In the genomic region with DNA sequence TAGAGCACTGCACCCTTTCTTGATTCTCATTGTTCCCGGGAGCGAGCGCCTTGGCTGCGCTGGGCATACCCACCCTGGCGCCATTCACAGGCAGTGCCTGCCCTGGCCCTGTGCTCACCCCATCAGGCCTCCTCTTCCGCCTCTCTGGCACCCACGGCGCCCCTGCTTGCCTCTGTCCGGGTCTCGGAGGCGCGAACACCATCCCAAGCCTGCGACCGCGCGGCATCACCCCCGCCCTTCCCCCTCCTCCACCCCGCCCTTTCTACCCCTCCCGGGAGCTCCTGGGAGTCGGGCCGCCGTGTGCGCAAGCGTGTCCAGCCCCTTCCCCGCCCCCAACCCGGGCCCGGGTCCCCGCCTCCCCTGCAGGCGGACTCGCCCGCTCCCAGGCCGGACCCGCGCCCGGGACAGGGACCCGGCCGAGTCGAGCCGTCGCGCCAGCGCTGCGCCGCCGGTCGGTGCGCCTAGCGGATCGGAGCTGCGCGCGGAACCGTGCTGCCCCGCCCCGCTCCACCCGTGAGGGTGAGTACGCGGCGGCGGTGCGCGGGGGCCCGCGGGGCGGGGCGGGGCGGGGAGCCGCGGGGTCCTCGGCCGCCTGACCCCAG, we compare ENCODE assay signal across 1 cellular context.
A peak's percentile ranks its signal among the peaks of the same experiment; 100 is the strongest.
TF ChIP-seq lines count a peak whose summit lies in the region.

A gene with protein sequence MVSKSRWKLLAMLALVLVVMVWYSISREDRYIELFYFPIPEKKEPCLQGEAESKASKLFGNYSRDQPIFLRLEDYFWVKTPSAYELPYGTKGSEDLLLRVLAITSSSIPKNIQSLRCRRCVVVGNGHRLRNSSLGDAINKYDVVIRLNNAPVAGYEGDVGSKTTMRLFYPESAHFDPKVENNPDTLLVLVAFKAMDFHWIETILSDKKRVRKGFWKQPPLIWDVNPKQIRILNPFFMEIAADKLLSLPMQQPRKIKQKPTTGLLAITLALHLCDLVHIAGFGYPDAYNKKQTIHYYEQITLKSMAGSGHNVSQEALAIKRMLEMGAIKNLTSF (plus strand): TSS at position 363 of the 602 bp plus-strand sequence. CDS start 50,470 bp downstream, outside the sequence.

TF ChIP-seq in HepG2, 621 proteins besides CTCF, POLR2A, EP300 and RAD21 (continued from another document and continues in another):
- TF ChIP-seq, protein P1, sequence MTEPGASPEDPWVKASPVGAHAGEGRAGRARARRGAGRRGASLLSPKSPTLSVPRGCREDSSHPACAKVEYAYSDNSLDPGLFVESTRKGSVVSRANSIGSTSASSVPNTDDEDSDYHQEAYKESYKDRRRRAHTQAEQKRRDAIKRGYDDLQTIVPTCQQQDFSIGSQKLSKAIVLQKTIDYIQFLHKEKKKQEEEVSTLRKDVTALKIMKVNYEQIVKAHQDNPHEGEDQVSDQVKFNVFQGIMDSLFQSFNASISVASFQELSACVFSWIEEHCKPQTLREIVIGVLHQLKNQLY (CRISPR knock-in tag; IDR thresholded peaks at IDR 0.05): no peak
- no peak for TF ChIP-seq ZNF282 (IDR thresholded peaks at IDR 0.05; ENCODE audit: partially characterized antibody)
- TF ChIP-seq MTA1 (CRISPR knock-in tag; IDR thresholded peaks at IDR 0.05; ENCODE audit: borderline replicate concordance): no peak
- TF ChIP-seq, protein P2, sequence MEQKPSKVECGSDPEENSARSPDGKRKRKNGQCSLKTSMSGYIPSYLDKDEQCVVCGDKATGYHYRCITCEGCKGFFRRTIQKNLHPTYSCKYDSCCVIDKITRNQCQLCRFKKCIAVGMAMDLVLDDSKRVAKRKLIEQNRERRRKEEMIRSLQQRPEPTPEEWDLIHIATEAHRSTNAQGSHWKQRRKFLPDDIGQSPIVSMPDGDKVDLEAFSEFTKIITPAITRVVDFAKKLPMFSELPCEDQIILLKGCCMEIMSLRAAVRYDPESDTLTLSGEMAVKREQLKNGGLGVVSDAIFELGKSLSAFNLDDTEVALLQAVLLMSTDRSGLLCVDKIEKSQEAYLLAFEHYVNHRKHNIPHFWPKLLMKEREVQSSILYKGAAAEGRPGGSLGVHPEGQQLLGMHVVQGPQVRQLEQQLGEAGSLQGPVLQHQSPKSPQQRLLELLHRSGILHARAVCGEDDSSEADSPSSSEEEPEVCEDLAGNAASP (CRISPR knock-in tag; IDR thresholded peaks at IDR 0.05; ENCODE audit: borderline replicate concordance): no peak; the same call in 1 of the 2 replicates
- peak; percentile 4; the same call in 1 of the 2 replicates for TF ChIP-seq KDM2A (CRISPR knock-in tag; IDR thresholded peaks at IDR 0.05; ENCODE audit: borderline replicate concordance, low read depth)
- TF ChIP-seq, protein P3, sequence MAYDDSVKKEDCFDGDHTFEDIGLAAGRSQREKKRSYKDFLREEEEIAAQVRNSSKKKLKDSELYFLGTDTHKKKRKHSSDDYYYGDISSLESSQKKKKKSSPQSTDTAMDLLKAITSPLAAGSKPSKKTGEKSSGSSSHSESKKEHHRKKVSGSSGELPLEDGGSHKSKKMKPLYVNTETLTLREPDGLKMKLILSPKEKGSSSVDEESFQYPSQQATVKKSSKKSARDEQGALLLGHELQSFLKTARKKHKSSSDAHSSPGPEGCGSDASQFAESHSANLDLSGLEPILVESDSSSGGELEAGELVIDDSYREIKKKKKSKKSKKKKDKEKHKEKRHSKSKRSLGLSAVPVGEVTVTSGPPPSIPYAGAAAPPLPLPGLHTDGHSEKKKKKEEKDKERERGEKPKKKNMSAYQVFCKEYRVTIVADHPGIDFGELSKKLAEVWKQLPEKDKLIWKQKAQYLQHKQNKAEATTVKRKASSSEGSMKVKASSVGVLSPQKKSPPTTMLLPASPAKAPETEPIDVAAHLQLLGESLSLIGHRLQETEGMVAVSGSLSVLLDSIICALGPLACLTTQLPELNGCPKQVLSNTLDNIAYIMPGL (CRISPR knock-in tag; IDR thresholded peaks at IDR 0.05; ENCODE audit: borderline replicate concordance in 1 of 2, low read depth in 1 of 2): no peak
- no peak for TF ChIP-seq ARNT (IDR thresholded peaks at IDR 0.05)
- no peak for TF ChIP-seq IRX3 (CRISPR knock-in tag; IDR thresholded peaks at IDR 0.05; ENCODE audit: borderline replicate concordance, low read depth)
- no peak for TF ChIP-seq GTF2F1 (IDR thresholded peaks at IDR 0.05; ENCODE audit: low read length)
- no peak for TF ChIP-seq SMAD1 (CRISPR knock-in tag; IDR thresholded peaks at IDR 0.05; ENCODE audit: borderline replicate concordance, low read depth)
- TF ChIP-seq EED (CRISPR knock-in tag; IDR thresholded peaks at IDR 0.05): no peak
- TF ChIP-seq MYNN (CRISPR knock-in tag; IDR thresholded peaks at IDR 0.05; ENCODE audit: low read depth): no peak
- TF ChIP-seq, protein P4, sequence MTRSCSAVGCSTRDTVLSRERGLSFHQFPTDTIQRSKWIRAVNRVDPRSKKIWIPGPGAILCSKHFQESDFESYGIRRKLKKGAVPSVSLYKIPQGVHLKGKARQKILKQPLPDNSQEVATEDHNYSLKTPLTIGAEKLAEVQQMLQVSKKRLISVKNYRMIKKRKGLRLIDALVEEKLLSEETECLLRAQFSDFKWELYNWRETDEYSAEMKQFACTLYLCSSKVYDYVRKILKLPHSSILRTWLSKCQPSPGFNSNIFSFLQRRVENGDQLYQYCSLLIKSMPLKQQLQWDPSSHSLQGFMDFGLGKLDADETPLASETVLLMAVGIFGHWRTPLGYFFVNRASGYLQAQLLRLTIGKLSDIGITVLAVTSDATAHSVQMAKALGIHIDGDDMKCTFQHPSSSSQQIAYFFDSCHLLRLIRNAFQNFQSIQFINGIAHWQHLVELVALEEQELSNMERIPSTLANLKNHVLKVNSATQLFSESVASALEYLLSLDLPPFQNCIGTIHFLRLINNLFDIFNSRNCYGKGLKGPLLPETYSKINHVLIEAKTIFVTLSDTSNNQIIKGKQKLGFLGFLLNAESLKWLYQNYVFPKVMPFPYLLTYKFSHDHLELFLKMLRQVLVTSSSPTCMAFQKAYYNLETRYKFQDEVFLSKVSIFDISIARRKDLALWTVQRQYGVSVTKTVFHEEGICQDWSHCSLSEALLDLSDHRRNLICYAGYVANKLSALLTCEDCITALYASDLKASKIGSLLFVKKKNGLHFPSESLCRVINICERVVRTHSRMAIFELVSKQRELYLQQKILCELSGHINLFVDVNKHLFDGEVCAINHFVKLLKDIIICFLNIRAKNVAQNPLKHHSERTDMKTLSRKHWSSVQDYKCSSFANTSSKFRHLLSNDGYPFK (CRISPR knock-in tag; IDR thresholded peaks at IDR 0.05; ENCODE audit: borderline replicate concordance): peak; percentile 81; the same call in 1 of the 2 replicates
- TF ChIP-seq GABPB1 (CRISPR knock-in tag; IDR thresholded peaks at IDR 0.05): no peak; the same call in 1 of the 2 replicates
- no peak for TF ChIP-seq XBP1 (CRISPR knock-in tag; IDR thresholded peaks at IDR 0.05)
- TF ChIP-seq RXRA (CRISPR knock-in tag; IDR thresholded peaks at IDR 0.05): no peak
- no peak for TF ChIP-seq IKZF4 (CRISPR knock-in tag; IDR thresholded peaks at IDR 0.05; ENCODE audit: borderline replicate concordance, low read depth, not compliant biosample characterization)
- TF ChIP-seq LCORL (IDR thresholded peaks at IDR 0.05): no peak
- TF ChIP-seq LCORL (CRISPR knock-in tag; IDR thresholded peaks at IDR 0.05): no peak
- TF ChIP-seq ZFP37 (CRISPR knock-in tag; IDR thresholded peaks at IDR 0.05; ENCODE audit: borderline replicate concordance): no peak
- TF ChIP-seq, protein P5, sequence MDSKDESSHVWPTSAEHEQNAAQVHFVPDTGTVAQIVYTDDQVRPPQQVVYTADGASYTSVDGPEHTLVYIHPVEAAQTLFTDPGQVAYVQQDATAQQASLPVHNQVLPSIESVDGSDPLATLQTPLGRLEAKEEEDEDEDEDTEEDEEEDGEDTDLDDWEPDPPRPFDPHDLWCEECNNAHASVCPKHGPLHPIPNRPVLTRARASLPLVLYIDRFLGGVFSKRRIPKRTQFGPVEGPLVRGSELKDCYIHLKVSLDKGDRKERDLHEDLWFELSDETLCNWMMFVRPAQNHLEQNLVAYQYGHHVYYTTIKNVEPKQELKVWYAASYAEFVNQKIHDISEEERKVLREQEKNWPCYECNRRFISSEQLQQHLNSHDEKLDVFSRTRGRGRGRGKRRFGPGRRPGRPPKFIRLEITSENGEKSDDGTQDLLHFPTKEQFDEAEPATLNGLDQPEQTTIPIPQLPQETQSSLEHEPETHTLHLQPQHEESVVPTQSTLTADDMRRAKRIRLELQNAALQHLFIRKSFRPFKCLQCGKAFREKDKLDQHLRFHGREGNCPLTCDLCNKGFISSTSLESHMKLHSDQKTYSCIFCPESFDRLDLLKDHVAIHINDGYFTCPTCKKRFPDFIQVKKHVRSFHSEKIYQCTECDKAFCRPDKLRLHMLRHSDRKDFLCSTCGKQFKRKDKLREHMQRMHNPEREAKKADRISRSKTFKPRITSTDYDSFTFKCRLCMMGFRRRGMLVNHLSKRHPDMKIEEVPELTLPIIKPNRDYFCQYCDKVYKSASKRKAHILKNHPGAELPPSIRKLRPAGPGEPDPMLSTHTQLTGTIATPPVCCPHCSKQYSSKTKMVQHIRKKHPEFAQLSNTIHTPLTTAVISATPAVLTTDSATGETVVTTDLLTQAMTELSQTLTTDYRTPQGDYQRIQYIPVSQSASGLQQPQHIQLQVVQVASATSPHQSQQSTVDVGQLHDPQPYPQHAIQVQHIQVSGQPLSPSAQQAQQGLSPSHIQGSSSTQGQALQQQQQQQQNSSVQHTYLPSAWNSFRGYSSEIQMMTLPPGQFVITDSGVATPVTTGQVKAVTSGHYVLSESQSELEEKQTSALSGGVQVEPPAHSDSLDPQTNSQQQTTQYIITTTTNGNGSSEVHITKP (CRISPR knock-in tag; IDR thresholded peaks at IDR 0.05; ENCODE audit: low read depth): no peak
- TF ChIP-seq, protein P6, sequence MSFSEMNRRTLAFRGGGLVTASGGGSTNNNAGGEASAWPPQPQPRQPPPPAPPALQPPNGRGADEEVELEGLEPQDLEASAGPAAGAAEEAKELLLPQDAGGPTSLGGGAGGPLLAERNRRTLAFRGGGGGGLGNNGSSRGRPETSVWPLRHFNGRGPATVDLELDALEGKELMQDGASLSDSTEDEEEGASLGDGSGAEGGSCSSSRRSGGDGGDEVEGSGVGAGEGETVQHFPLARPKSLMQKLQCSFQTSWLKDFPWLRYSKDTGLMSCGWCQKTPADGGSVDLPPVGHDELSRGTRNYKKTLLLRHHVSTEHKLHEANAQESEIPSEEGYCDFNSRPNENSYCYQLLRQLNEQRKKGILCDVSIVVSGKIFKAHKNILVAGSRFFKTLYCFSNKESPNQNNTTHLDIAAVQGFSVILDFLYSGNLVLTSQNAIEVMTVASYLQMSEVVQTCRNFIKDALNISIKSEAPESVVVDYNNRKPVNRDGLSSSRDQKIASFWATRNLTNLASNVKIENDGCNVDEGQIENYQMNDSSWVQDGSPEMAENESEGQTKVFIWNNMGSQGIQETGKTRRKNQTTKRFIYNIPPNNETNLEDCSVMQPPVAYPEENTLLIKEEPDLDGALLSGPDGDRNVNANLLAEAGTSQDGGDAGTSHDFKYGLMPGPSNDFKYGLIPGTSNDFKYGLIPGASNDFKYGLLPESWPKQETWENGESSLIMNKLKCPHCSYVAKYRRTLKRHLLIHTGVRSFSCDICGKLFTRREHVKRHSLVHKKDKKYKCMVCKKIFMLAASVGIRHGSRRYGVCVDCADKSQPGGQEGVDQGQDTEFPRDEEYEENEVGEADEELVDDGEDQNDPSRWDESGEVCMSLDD (CRISPR knock-in tag; IDR thresholded peaks at IDR 0.05; ENCODE audit: borderline replicate concordance): no peak
- TF ChIP-seq ZNF33A (CRISPR knock-in tag; IDR thresholded peaks at IDR 0.05; ENCODE audit: borderline replicate concordance): no peak
- TF ChIP-seq, protein P7, sequence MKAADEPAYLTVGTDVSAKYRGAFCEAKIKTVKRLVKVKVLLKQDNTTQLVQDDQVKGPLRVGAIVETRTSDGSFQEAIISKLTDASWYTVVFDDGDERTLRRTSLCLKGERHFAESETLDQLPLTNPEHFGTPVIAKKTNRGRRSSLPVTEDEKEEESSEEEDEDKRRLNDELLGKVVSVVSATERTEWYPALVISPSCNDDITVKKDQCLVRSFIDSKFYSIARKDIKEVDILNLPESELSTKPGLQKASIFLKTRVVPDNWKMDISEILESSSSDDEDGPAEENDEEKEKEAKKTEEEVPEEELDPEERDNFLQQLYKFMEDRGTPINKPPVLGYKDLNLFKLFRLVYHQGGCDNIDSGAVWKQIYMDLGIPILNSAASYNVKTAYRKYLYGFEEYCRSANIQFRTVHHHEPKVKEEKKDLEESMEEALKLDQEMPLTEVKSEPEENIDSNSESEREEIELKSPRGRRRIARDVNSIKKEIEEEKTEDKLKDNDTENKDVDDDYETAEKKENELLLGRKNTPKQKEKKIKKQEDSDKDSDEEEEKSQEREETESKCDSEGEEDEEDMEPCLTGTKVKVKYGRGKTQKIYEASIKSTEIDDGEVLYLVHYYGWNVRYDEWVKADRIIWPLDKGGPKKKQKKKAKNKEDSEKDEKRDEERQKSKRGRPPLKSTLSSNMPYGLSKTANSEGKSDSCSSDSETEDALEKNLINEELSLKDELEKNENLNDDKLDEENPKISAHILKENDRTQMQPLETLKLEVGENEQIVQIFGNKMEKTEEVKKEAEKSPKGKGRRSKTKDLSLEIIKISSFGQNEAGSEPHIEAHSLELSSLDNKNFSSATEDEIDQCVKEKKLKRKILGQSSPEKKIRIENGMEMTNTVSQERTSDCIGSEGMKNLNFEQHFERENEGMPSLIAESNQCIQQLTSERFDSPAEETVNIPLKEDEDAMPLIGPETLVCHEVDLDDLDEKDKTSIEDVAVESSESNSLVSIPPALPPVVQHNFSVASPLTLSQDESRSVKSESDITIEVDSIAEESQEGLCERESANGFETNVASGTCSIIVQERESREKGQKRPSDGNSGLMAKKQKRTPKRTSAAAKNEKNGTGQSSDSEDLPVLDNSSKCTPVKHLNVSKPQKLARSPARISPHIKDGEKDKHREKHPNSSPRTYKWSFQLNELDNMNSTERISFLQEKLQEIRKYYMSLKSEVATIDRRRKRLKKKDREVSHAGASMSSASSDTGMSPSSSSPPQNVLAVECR (CRISPR knock-in tag; IDR thresholded peaks at IDR 0.05; ENCODE audit: borderline replicate concordance): peak; percentile 32; the same call in 1 of the 2 replicates
- TF ChIP-seq, protein P8, sequence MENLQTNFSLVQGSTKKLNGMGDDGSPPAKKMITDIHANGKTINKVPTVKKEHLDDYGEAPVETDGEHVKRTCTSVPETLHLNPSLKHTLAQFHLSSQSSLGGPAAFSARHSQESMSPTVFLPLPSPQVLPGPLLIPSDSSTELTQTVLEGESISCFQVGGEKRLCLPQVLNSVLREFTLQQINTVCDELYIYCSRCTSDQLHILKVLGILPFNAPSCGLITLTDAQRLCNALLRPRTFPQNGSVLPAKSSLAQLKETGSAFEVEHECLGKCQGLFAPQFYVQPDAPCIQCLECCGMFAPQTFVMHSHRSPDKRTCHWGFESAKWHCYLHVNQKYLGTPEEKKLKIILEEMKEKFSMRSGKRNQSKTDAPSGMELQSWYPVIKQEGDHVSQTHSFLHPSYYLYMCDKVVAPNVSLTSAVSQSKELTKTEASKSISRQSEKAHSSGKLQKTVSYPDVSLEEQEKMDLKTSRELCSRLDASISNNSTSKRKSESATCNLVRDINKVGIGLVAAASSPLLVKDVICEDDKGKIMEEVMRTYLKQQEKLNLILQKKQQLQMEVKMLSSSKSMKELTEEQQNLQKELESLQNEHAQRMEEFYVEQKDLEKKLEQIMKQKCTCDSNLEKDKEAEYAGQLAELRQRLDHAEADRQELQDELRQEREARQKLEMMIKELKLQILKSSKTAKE (CRISPR knock-in tag; IDR thresholded peaks at IDR 0.05; ENCODE audit: borderline replicate concordance): no peak
- TF ChIP-seq TBL1XR1 (IDR thresholded peaks at IDR 0.05; ENCODE audit: borderline replicate concordance, low read length, partially characterized antibody): no peak
- no peak for TF ChIP-seq SMYD3 (CRISPR knock-in tag; IDR thresholded peaks at IDR 0.05)
- no peak for TF ChIP-seq FOXC1 (CRISPR knock-in tag; IDR thresholded peaks at IDR 0.05; ENCODE audit: borderline replicate concordance)
